In genomic region chr5:58143757-58144156, GRCh38 we compare ENCODE assay signal across 32 cellular contexts.
"Had no signal": no experiment of that assay in that cellular context is flagged by ENCODE, and none has a peak within 500 bp of the region (broad histone marks: within the 10 kb centered on the region; RNA-seq: fewer than 3 reads in every experiment).

No MANE protein-coding gene starts in this region.

- H3K9me3 ChIP-seq: ascending aorta had no signal

- H3K4me3 Mint-ChIP-seq: activated CD4-positive, alpha-beta memory T cell treated with anti-CD3 and anti-CD28 coated beads for 36 hours; activated CD4-positive, alpha-beta T cell treated with anti-CD3 and anti-CD28 coated beads for 36 hours; activated CD4-positive, alpha-beta T cell treated with anti-CD3 and anti-CD28 coated beads, Interleukin-2, amount 10 ng/mL, durations not matched to agents 24 days and 14 days; activated CD8-positive, alpha-beta T cell treated with anti-CD3 and anti-CD28 coated beads, Interleukin-2, amount 10 ng/mL, durations not matched to agents 7 days and 5 days; activated naive CD4-positive, alpha-beta T cell treated with anti-CD3 and anti-CD28 coated beads, Interleukin-2, amount 10 ng/mL, durations not matched to agents 7 days and 5 days; activated naive CD8-positive, alpha-beta T cell treated with anti-CD3 and anti-CD28 coated beads, Interleukin-2, amount 10 ng/mL, durations not matched to agents 7 days and 5 days; activated T-cell treated with anti-CD3 and anti-CD28 coated beads, Interleukin-2, amount 50 U/mL, for 24 hours; activated T-cell treated with anti-CD3 and anti-CD28 coated beads, Interleukin-2, amount 50 U/mL, for 72 hours; central memory CD8-positive, alpha-beta T cell; dendritic cell treated with granulocyte-macrophage colony-stimulating factor and Interleukin-4, amounts not matched to agents 40 ng/mL and 50 ng/mL, for 4 days; endodermal cell; T-helper 17 cell; T-helper 2 cell treated with Interferon-gamma antibody and Interleukin-4, amounts not matched to agents 5 μg/mL and 100 μg/mL, for 36 hours had no signal

- ATAC-seq: activated CD4-positive, alpha-beta T cell treated with anti-CD3 and anti-CD28 coated beads for 36 hours; activated CD8-positive, alpha-beta T cell treated with anti-CD3 and anti-CD28 coated beads, Interleukin-2, amount 10 ng/mL, durations not matched to agents 7 days and 5 days; activated naive CD4-positive, alpha-beta T cell treated with anti-CD3 and anti-CD28 coated beads, Interleukin-2, amount 50 U/mL, for 72 hours; activated T-cell treated with anti-CD3 and anti-CD28 coated beads, Interleukin-2, amount 50 U/mL, for 72 hours; esophagus mucosa; T-helper 17 cell had no signal

- H3K4me3 ChIP-seq: ascending aorta, coronary artery, dorsolateral prefrontal cortex had no signal

- H3K27ac ChIP-seq: ascending aorta, brain microvascular endothelial cell, coronary artery, dorsolateral prefrontal cortex had no signal

- DNase-seq: activated CD4-positive, alpha-beta memory T cell treated with anti-CD3 and anti-CD28 coated beads for 36 hours; activated CD4-positive, alpha-beta T cell treated with anti-CD3 and anti-CD28 coated beads for 36 hours; activated CD4-positive, alpha-beta T cell treated with anti-CD3 and anti-CD28 coated beads, Interleukin-2, amount 10 ng/mL, durations not matched to agents 24 days and 14 days; activated CD4-positive, CD25-positive, alpha-beta regulatory T cell; activated CD4-positive, CD25-positive, alpha-beta regulatory T cell treated with anti-CD3 and anti-CD28 coated beads, Interleukin-2, amount 50 U/mL, for 72 hours; activated CD8-positive, alpha-beta memory T cell treated with anti-CD3 and anti-CD28 coated beads, Interleukin-2, amount 50 U/mL, for 48 hours; activated CD8-positive, alpha-beta T cell treated with anti-CD3 and anti-CD28 coated beads, Interleukin-2, amount 10 ng/mL, durations not matched to agents 7 days and 5 days; activated gamma-delta T cell; activated naive CD4-positive, alpha-beta T cell; activated naive CD4-positive, alpha-beta T cell treated with anti-CD3 and anti-CD28 coated beads, Interleukin-2, amount 10 ng/mL, durations not matched to agents 7 days and 5 days; activated naive CD8-positive, alpha-beta T cell treated with anti-CD3 and anti-CD28 coated beads, Interleukin-2, amount 10 ng/mL, durations not matched to agents 7 days and 5 days; activated T-cell treated with anti-CD3 and anti-CD28 coated beads for 4 hours; activated T-cell treated with anti-CD3 and anti-CD28 coated beads, Interleukin-2, amount 50 U/mL, for 24 hours; activated T-cell treated with anti-CD3 and anti-CD28 coated beads, Interleukin-2, amount 50 U/mL, for 72 hours; brain microvascular endothelial cell; dorsolateral prefrontal cortex; effector memory CD4-positive, alpha-beta T cell; endodermal cell; foreskin fibroblast; head of caudate nucleus; T-helper 1 cell; T-helper 17 cell; T1000 had no signal

- H3K9me3 Mint-ChIP-seq: activated CD4-positive, alpha-beta memory T cell treated with anti-CD3 and anti-CD28 coated beads for 36 hours; activated CD4-positive, alpha-beta T cell treated with anti-CD3 and anti-CD28 coated beads, Interleukin-2, amount 10 ng/mL, durations not matched to agents 24 days and 14 days; activated naive CD4-positive, alpha-beta T cell treated with anti-CD3 and anti-CD28 coated beads, Interleukin-2, amount 10 ng/mL, durations not matched to agents 7 days and 5 days; activated naive CD4-positive, alpha-beta T cell treated with anti-CD3 and anti-CD28 coated beads, Interleukin-2, amount 50 U/mL, for 72 hours; activated naive CD8-positive, alpha-beta T cell treated with anti-CD3 and anti-CD28 coated beads, Interleukin-2, amount 10 ng/mL, durations not matched to agents 7 days and 5 days; activated T-cell treated with anti-CD3 and anti-CD28 coated beads, Interleukin-2, amount 50 U/mL, for 24 hours; activated T-cell treated with anti-CD3 and anti-CD28 coated beads, Interleukin-2, amount 50 U/mL, for 72 hours; central memory CD8-positive, alpha-beta T cell; dendritic cell treated with granulocyte-macrophage colony-stimulating factor and Interleukin-4, amounts not matched to agents 40 ng/mL and 50 ng/mL, for 4 days; endodermal cell; T-helper 2 cell treated with Interferon-gamma antibody and Interleukin-4, amounts not matched to agents 5 μg/mL and 100 μg/mL, for 36 hours had no signal

- H3K36me3 Mint-ChIP-seq: activated CD4-positive, alpha-beta memory T cell treated with anti-CD3 and anti-CD28 coated beads for 36 hours; activated naive CD4-positive, alpha-beta T cell treated with anti-CD3 and anti-CD28 coated beads, Interleukin-2, amount 10 ng/mL, durations not matched to agents 7 days and 5 days; activated naive CD4-positive, alpha-beta T cell treated with anti-CD3 and anti-CD28 coated beads, Interleukin-2, amount 50 U/mL, for 72 hours; activated naive CD8-positive, alpha-beta T cell treated with anti-CD3 and anti-CD28 coated beads, Interleukin-2, amount 10 ng/mL, durations not matched to agents 7 days and 5 days had no signal

- H3K27me3 Mint-ChIP-seq: activated naive CD4-positive, alpha-beta T cell treated with anti-CD3 and anti-CD28 coated beads, Interleukin-2, amount 10 ng/mL, durations not matched to agents 7 days and 5 days; central memory CD8-positive, alpha-beta T cell; dendritic cell treated with granulocyte-macrophage colony-stimulating factor and Interleukin-4, amounts not matched to agents 40 ng/mL and 50 ng/mL, for 4 days had no signal

- H3K36me3 ChIP-seq: ascending aorta, brain microvascular endothelial cell had no signal

- H3K27me3 ChIP-seq: ascending aorta, brain microvascular endothelial cell, dorsolateral prefrontal cortex had no signal

- H3K4me1 ChIP-seq: ascending aorta had no signal

- H3K27ac Mint-ChIP-seq: activated CD4-positive, alpha-beta memory T cell treated with anti-CD3 and anti-CD28 coated beads for 36 hours; activated CD4-positive, alpha-beta T cell treated with anti-CD3 and anti-CD28 coated beads for 36 hours; activated CD4-positive, alpha-beta T cell treated with anti-CD3 and anti-CD28 coated beads, Interleukin-2, amount 10 ng/mL, durations not matched to agents 24 days and 14 days; activated CD8-positive, alpha-beta T cell treated with anti-CD3 and anti-CD28 coated beads, Interleukin-2, amount 10 ng/mL, durations not matched to agents 7 days and 5 days; activated naive CD4-positive, alpha-beta T cell treated with anti-CD3 and anti-CD28 coated beads, Interleukin-2, amount 10 ng/mL, durations not matched to agents 7 days and 5 days; activated naive CD4-positive, alpha-beta T cell treated with anti-CD3 and anti-CD28 coated beads, Interleukin-2, amount 50 U/mL, for 72 hours; activated naive CD8-positive, alpha-beta T cell treated with anti-CD3 and anti-CD28 coated beads, Interleukin-2, amount 10 ng/mL, durations not matched to agents 7 days and 5 days; activated T-cell treated with anti-CD3 and anti-CD28 coated beads, Interleukin-2, amount 50 U/mL, for 24 hours; activated T-cell treated with anti-CD3 and anti-CD28 coated beads, Interleukin-2, amount 50 U/mL, for 72 hours; dendritic cell treated with granulocyte-macrophage colony-stimulating factor and Interleukin-4, amounts not matched to agents 40 ng/mL and 50 ng/mL, for 4 days; endodermal cell; T-helper 17 cell; T-helper 2 cell treated with Interferon-gamma antibody and Interleukin-4, amounts not matched to agents 5 μg/mL and 100 μg/mL, for 36 hours had no signal

- H3K4me1 Mint-ChIP-seq: activated CD4-positive, alpha-beta T cell treated with anti-CD3 and anti-CD28 coated beads for 36 hours; activated CD4-positive, alpha-beta T cell treated with anti-CD3 and anti-CD28 coated beads, Interleukin-2, amount 10 ng/mL, durations not matched to agents 24 days and 14 days; activated naive CD4-positive, alpha-beta T cell treated with anti-CD3 and anti-CD28 coated beads, Interleukin-2, amount 10 ng/mL, durations not matched to agents 7 days and 5 days; activated naive CD8-positive, alpha-beta T cell treated with anti-CD3 and anti-CD28 coated beads, Interleukin-2, amount 10 ng/mL, durations not matched to agents 7 days and 5 days; central memory CD8-positive, alpha-beta T cell; T-helper 17 cell had no signal

- FAIRE-seq: bronchial epithelial cell, frontal cortex had no signal
